Comparison of ENCODE assay signal across 8 cellular contexts in the genomic region with DNA sequence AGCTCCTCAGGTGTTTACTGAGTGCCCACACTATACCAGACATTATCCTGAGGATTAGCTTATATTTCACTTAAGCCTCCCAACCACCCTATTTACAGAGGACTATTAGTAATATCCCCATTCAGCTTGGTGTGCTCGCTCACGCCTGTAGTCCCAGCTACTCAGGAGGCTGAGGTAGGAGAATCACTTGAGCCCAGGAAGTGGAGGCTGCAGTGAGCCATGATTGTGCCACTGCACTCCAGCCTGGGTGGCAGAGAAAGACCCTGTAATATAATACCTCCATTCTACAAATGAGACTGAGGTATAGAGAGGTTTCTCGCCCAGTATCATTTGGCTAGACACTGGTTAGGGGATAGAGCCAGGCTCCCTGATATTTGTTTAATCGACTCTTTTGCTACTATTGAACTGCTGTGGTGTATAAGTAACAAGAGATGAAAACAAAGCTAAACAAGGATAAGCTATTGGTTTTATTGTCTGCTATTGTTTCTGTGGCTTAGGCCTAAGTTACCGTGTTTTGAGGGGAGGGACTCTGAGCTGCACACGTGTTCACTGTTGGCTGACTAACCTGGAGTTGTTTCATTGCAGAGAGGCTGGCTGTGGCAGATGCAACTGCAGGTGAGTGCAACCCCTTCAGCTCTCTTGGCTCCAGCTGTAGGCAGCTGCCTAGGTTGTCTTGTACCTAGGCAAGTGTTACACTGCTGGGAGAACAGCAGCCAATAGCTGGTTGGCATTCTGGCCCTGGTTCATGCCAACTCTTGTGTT. TPM values are rescaled to one million over a fixed set of nuclear protein-coding genes. Genes with fewer than 3 reads are reported as not detected.
DNase-seq lines count a peak whose midpoint lies in the region; ATAC-seq and TF ChIP-seq lines count a peak whose summit lies in the region.

No MANE protein-coding gene starts in this region.

- DNase-seq in GM12865 (ENCODE audit: low read depth) = peak; percentile 56
- DNase-seq in MG63 = peak; percentile 39
- no peak for DNase-seq in natural killer cell treated with Interleukin-12 subunit alpha and Interleukin-12 subunit beta and Interleukin-15 and Interleukin-18, amount 100 ng/mL, for 72 hours (ENCODE audit: low spot score)
- no peak for DNase-seq in NCI-H510A treated with DMSO at 0.1 percent for 48 hours (lab: John Stamatoyannopoulos, UW)
- DNase-seq in NCI-H748 (lab: John Stamatoyannopoulos, UW; ENCODE audit: unreplicated experiment) = no peak
- DNase-seq in effector memory CD4-positive, alpha-beta T cell = no peak
- no peak for DNase-seq in anterior cingulate cortex (lab: John Stamatoyannopoulos, UW)

- no peaks in the 10 kb centered on the region for H3K27me3 ChIP-seq in MG63
- no peaks in the 10 kb centered on the region for H3K27me3 ChIP-seq in effector memory CD4-positive, alpha-beta T cell (replicated peaks; ENCODE audit: control insufficient read depth, insufficient read depth, low read length, poor library complexity, severe bottlenecking)

- H3K9me3 Mint-ChIP-seq in brain = peaks cover 0 to 5% (median 0%) of the 10 kb centered on the region in 5 experiments
- H3K9me3 Mint-ChIP-seq in natural killer cell treated with Interleukin-12 subunit alpha and Interleukin-12 subunit beta and Interleukin-15 and Interleukin-18, amount 100 ng/mL, for 72 hours = no peaks in the 10 kb centered on the region

- H3K27ac Mint-ChIP-seq in brain = peak overlapping the region in 2 of 5 experiments; percentile 48 to 71
- H3K27ac Mint-ChIP-seq in natural killer cell treated with Interleukin-12 subunit alpha and Interleukin-12 subunit beta and Interleukin-15 and Interleukin-18, amount 100 ng/mL, for 72 hours = peak overlapping the region; percentile 37 to 78

- TF ChIP-seq CTCF in GM12865 (IDR thresholded peaks at IDR 0.05; ENCODE audit: insufficient read depth, low read depth, low read length, missing control alignments) (no peak), brain (conservative IDR thresholded peaks at IDR 0.05) (no peak)

- ATAC-seq in natural killer cell treated with Interleukin-12 subunit alpha and Interleukin-12 subunit beta and Interleukin-15 and Interleukin-18, amount 100 ng/mL, for 72 hours = no peak

- no peaks in the 10 kb centered on the region for H3K36me3 Mint-ChIP-seq in brain
- H3K36me3 Mint-ChIP-seq in natural killer cell treated with Interleukin-12 subunit alpha and Interleukin-12 subunit beta and Interleukin-15 and Interleukin-18, amount 100 ng/mL, for 72 hours = peaks cover 16% of the 10 kb centered on the region

- peaks cover 67% of the 10 kb centered on the region for H3K36me3 ChIP-seq in MG63
- peaks cover 3% of the 10 kb centered on the region for H3K36me3 ChIP-seq in effector memory CD4-positive, alpha-beta T cell (ENCODE audit: control insufficient read depth, insufficient read depth, low read length)

- H3K4me1 ChIP-seq in effector memory CD4-positive, alpha-beta T cell (ENCODE audit: control insufficient read depth, insufficient read depth, low read length, poor library complexity, severe bottlenecking) = peaks cover 21% of the 10 kb centered on the region

- H3K4me1 Mint-ChIP-seq in brain = peaks cover 52% of the 10 kb centered on the region
- H3K4me1 Mint-ChIP-seq in natural killer cell treated with Interleukin-12 subunit alpha and Interleukin-12 subunit beta and Interleukin-15 and Interleukin-18, amount 100 ng/mL, for 72 hours (ENCODE audit: low read depth in 2 of 2) = peaks cover 30 to 34% of the 10 kb centered on the region in 2 donors

- no peaks in the 10 kb centered on the region for H3K9me3 ChIP-seq in MG63
- no peaks in the 10 kb centered on the region for H3K9me3 ChIP-seq in effector memory CD4-positive, alpha-beta T cell (ENCODE audit: control insufficient read depth, low read length)

- H3K27ac ChIP-seq in effector memory CD4-positive, alpha-beta T cell (ENCODE audit: insufficient read depth, low read length, poor library complexity, severe bottlenecking) = no peak overlapping the region

- H3K27me3 Mint-ChIP-seq in brain = peaks cover 6% of the 10 kb centered on the region
- H3K27me3 Mint-ChIP-seq in natural killer cell treated with Interleukin-12 subunit alpha and Interleukin-12 subunit beta and Interleukin-15 and Interleukin-18, amount 100 ng/mL, for 72 hours = no peaks in the 10 kb centered on the region

- H3K4me3 ChIP-seq in GM12865 (ENCODE audit: low read depth, low read length) (peak overlapping the region; percentile 78), MG63 (peak overlapping the region; percentile 95)
- no peak overlapping the region for H3K4me3 ChIP-seq in effector memory CD4-positive, alpha-beta T cell (ENCODE audit: insufficient read depth, low read depth, low read length, poor library complexity, severe bottlenecking)

- peak overlapping the region; percentile 30 to 86 (median 64) for H3K4me3 Mint-ChIP-seq in brain
- peak overlapping the region; percentile 86 for H3K4me3 Mint-ChIP-seq in natural killer cell treated with Interleukin-12 subunit alpha and Interleukin-12 subunit beta and Interleukin-15 and Interleukin-18, amount 100 ng/mL, for 72 hours

RNA-seq across cellular contexts. Expression of gene MATR3, which starts 17.8 kb away (rescaled TPM):
- 280 and 444 TPM in 2 replicates for total RNA-seq in MG63 (2014; rRNA removed; shearing (Covaris generic); ENCODE audit: low replicate concordance)
- 162 TPM for polyA plus RNA-seq in brain (ENCODE audit: insufficient read depth, low read depth, low replicate concordance)
- total RNA-seq in natural killer cell treated with Interleukin-12 subunit alpha and Interleukin-12 subunit beta and Interleukin-15 and Interleukin-18, amount 100 ng/mL, for 72 hours = 100 to 1,000 TPM; 206 to 229 TPM

Comparison
In these comparisons a context has a peak if more than half of its experiments do, and no peak if none do; other contexts are left out.
1. DNase-seq: peak in GM12865 (single experiment) and MG63 (single experiment); none in natural killer cell treated with Interleukin-12 subunit alpha and Interleukin-12 subunit beta and Interleukin-15 and Interleukin-18, amount 100 ng/mL, for 72 hours (single experiment), NCI-H510A treated with DMSO at 0.1 percent for 48 hours (single experiment), NCI-H748 (single experiment), effector memory CD4-positive, alpha-beta T cell (0 of 3) and anterior cingulate cortex (0 of 58).